ENCODE assay signal across 6 cellular contexts in the genomic region with DNA sequence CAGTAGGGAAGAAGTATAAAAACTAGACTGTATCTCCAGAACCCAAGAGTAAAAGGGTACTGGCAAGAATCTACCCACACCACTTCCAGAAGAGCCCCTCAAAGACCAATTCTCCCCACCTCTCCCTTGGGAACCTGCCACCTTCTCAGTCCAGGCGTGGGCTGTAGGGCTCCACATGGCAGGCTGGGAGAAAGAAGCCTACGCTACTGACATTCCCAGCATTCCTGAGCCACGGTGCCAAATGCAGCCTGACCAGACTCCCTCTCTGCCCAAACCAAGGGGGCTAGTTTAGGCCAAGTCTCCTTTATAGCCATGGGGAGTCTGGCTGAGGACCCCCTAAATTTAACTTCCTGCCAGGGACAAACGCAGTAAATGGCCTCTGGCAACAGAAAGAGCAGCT. TPM values are rescaled to one million over a fixed set of nuclear protein-coding genes. Genes with fewer than 3 reads are reported as not detected.
DNase-seq lines count a peak whose midpoint lies in the region.

No MANE protein-coding gene starts in this region.

- in situ Hi-C loops in SK-MEL-5 (cut with HindIII; ENCODE audit: low pct_unique_long_range_greater_than_20kb, low sequenced_read_pairs): no loop called here

- DNase-seq in AG08395 (ENCODE audit: low spot score) (peak; percentile 57), SK-MEL-5 (ENCODE audit: low read depth, low spot score) (peak; percentile 42), islet precursor cell (peak; percentile 83), inferior parietal cortex (ENCODE audit: extremely low spot score) (no peak), NCI-H1417 treated with DMSO at 0.1 percent for 48 hours (lab: John Stamatoyannopoulos, UW) (no peak), SIG-M5 treated with dmso at 0.1 percent for 504 hours (lab: John Stamatoyannopoulos, UW; ENCODE audit: unreplicated experiment) (no peak)

RNA-seq across cellular contexts. Expression of gene UBE2Q1, which starts 2.0 kb away (rescaled TPM):
- total RNA-seq in SK-MEL-5 (2014; rRNA removed; shearing (Covaris generic)): 131 and 147 TPM in 2 replicates
- 106 and 149 TPM in 2 replicates for polyA plus RNA-seq in SK-MEL-5 (2015; cell fraction: cytosol; rRNA removed)
- polyA plus RNA-seq in SK-MEL-5 (2015; cell fraction: nucleus; rRNA removed): 116 and 118 TPM in 2 replicates

RNA-seq across cellular contexts. Expression of gene CHRNB2, which starts 11.2 kb away (rescaled TPM):
- 0.82 and 1.5 TPM in 2 replicates for total RNA-seq in SK-MEL-5 (2014; rRNA removed; shearing (Covaris generic))
- polyA plus RNA-seq in SK-MEL-5 (2015; cell fraction: cytosol; rRNA removed): 1.1 and 2.6 TPM in 2 replicates
- polyA plus RNA-seq in SK-MEL-5 (2015; cell fraction: nucleus; rRNA removed): 1.1 and 2.1 TPM in 2 replicates

RNA-seq across cellular contexts. Expression of gene ADAR, which starts 51.6 kb away (rescaled TPM):
- total RNA-seq in SK-MEL-5 (2014; rRNA removed; shearing (Covaris generic)): 184 TPM in 2 replicates
- 140 and 199 TPM in 2 replicates for polyA plus RNA-seq in SK-MEL-5 (2015; cell fraction: cytosol; rRNA removed)
- 189 and 194 TPM in 2 replicates for polyA plus RNA-seq in SK-MEL-5 (2015; cell fraction: nucleus; rRNA removed)

RNA-seq across cellular contexts. Expression of gene SHE, which starts 54.2 kb away (rescaled TPM):
- total RNA-seq in SK-MEL-5 (2014; rRNA removed; shearing (Covaris generic)): 0.03 and 0.11 TPM in 2 replicates
- polyA plus RNA-seq in SK-MEL-5 (2015; cell fraction: cytosol; rRNA removed): 0.01 and 0.04 TPM in 2 replicates
- polyA plus RNA-seq in SK-MEL-5 (2015; cell fraction: nucleus; rRNA removed): 0.07 TPM in 1 of 2 replicates, not detected in the other

RNA-seq across cellular contexts. Expression of gene TDRD10, which starts 54.4 kb away (rescaled TPM):
- not detected in 2 replicates for total RNA-seq in SK-MEL-5 (2014; rRNA removed; shearing (Covaris generic))
- polyA plus RNA-seq in SK-MEL-5 (2015; cell fraction: cytosol; rRNA removed): 0.10 TPM in 1 of 2 replicates, not detected in the other
- polyA plus RNA-seq in SK-MEL-5 (2015; cell fraction: nucleus; rRNA removed): not detected in 2 replicates

Comparison
In these comparisons a context has a peak if more than half of its experiments do, and no peak if none do; other contexts are left out.
1. DNase-seq: peak in AG08395 (single experiment), SK-MEL-5 (single experiment) and islet precursor cell (single experiment); none in inferior parietal cortex (single experiment), NCI-H1417 treated with DMSO at 0.1 percent for 48 hours (single experiment) and SIG-M5 treated with dmso at 0.1 percent for 504 hours (single experiment).